Comparison of ENCODE assay signal across 31 cellular contexts in genomic region chr2:55502590-55503141, GRCh38.
"Had no signal": no experiment of that assay in that cellular context is flagged by ENCODE, and none has a peak within 500 bp of the region (broad histone marks: within the 10 kb centered on the region; RNA-seq: fewer than 3 reads in every experiment).

No MANE protein-coding gene starts in this region.

- H3K27me3 Mint-ChIP-seq: activated CD4-positive, alpha-beta T cell treated with anti-CD3 and anti-CD28 coated beads for 36 hours; activated CD8-positive, alpha-beta T cell treated with anti-CD3 and anti-CD28 coated beads for 36 hours; activated naive CD8-positive, alpha-beta T cell treated with anti-CD3 and anti-CD28 coated beads for 36 hours; activated T-helper 17 cell treated with anti-CD3 and anti-CD28 coated beads, Interleukin-2, amount 50 U/mL, for 72 hours had no signal

- H3K9me3 Mint-ChIP-seq: activated CD8-positive, alpha-beta T cell treated with anti-CD3 and anti-CD28 coated beads for 36 hours; activated naive CD8-positive, alpha-beta T cell treated with anti-CD3 and anti-CD28 coated beads for 36 hours; activated T-cell treated with anti-CD3 and anti-CD28 coated beads, Interleukin-2, amount 50 U/mL, for 72 hours; activated T-helper 17 cell treated with anti-CD3 and anti-CD28 coated beads, Interleukin-2, amount 50 U/mL, for 72 hours; T-helper 1 cell treated with Interleukin-12 subunit alpha and Interleukin-12 subunit beta and Interleukin-4 antibody, amounts not matched to agents 30 μg/mL and 1 μg/mL, for 36 hours; T-helper 2 cell treated with Interferon-gamma antibody and Interleukin-4, amounts not matched to agents 5 μg/mL and 100 μg/mL, for 36 hours had no signal

- H3K4me1 Mint-ChIP-seq: activated CD4-positive, alpha-beta T cell treated with anti-CD3 and anti-CD28 coated beads for 36 hours; activated naive CD8-positive, alpha-beta T cell treated with anti-CD3 and anti-CD28 coated beads for 36 hours; activated T-helper 17 cell treated with anti-CD3 and anti-CD28 coated beads, Interleukin-2, amount 50 U/mL, for 72 hours had no signal

- H3K4me3 ChIP-seq: MG63, Peyer's patch had no signal

- H3K36me3 ChIP-seq: brain microvascular endothelial cell, MG63, Peyer's patch had no signal

- H3K4me3 Mint-ChIP-seq: activated CD4-positive, alpha-beta T cell treated with anti-CD3 and anti-CD28 coated beads for 36 hours; activated CD8-positive, alpha-beta T cell treated with anti-CD3 and anti-CD28 coated beads for 36 hours; activated naive CD8-positive, alpha-beta T cell treated with anti-CD3 and anti-CD28 coated beads for 36 hours; activated T-cell treated with anti-CD3 and anti-CD28 coated beads, Interleukin-2, amount 50 U/mL, for 72 hours; activated T-helper 17 cell treated with anti-CD3 and anti-CD28 coated beads, Interleukin-2, amount 50 U/mL, for 72 hours; T-helper 1 cell treated with Interleukin-12 subunit alpha and Interleukin-12 subunit beta and Interleukin-4 antibody, amounts not matched to agents 30 μg/mL and 1 μg/mL, for 36 hours; T-helper 2 cell treated with Interferon-gamma antibody and Interleukin-4, amounts not matched to agents 5 μg/mL and 100 μg/mL, for 36 hours had no signal

- H3K27me3 ChIP-seq: brain microvascular endothelial cell, MG63, Peyer's patch had no signal

- H3K27ac ChIP-seq: brain microvascular endothelial cell, Peyer's patch had no signal

- DNase-seq: activated CD4-positive, alpha-beta T cell treated with anti-CD3 and anti-CD28 coated beads for 36 hours; activated CD8-positive, alpha-beta T cell treated with anti-CD3 and anti-CD28 coated beads for 36 hours; activated effector memory CD4-positive, alpha-beta T cell treated with anti-CD3 and anti-CD28 coated beads, Interleukin-2, amount 50 U/mL, for 16 hours; activated naive CD4-positive, alpha-beta T cell; activated naive CD4-positive, alpha-beta T cell treated with anti-CD3 and anti-CD28 coated beads, Interleukin-2, amount 50 U/mL, for 16 hours; activated naive CD8-positive, alpha-beta T cell treated with anti-CD3 and anti-CD28 coated beads for 36 hours; activated T-cell treated with anti-CD3 and anti-CD28 coated beads, Interleukin-2, amount 50 U/mL, for 1 hour; activated T-cell treated with anti-CD3 and anti-CD28 coated beads, Interleukin-2, amount 50 U/mL, for 72 hours; amniotic stem cell; aorta; brain microvascular endothelial cell; central memory CD4-positive, alpha-beta T cell; Karpas-422; KBM-7; MG63; NCI-H1048; NCI-H1105 treated with DMSO at 0.1 percent for 48 hours; NCI-H1436; NCI-H1694; NCI-H1930; NCI-H2081 treated with DMSO at 0.1 percent for 48 hours; NCI-H226; NCI-H446 treated with DMSO at 0.1 percent for 48 hours; NCI-H524 treated with DMSO at 0.1 percent for 48 hours; Peyer's patch; RPMI8226 had no signal

- H3K36me3 Mint-ChIP-seq: activated naive CD8-positive, alpha-beta T cell treated with anti-CD3 and anti-CD28 coated beads for 36 hours had no signal

- H3K9me3 ChIP-seq: MG63, Peyer's patch had no signal

- ATAC-seq: activated CD4-positive, alpha-beta T cell treated with anti-CD3 and anti-CD28 coated beads for 36 hours; activated CD4-positive, CD25-positive, alpha-beta regulatory T cell treated with anti-CD3 and anti-CD28 coated beads, Interleukin-2, amount 50 U/mL, for 24 hours; activated CD8-positive, alpha-beta T cell treated with anti-CD3 and anti-CD28 coated beads for 36 hours; activated T-cell treated with anti-CD3 and anti-CD28 coated beads, Interleukin-2, amount 50 U/mL, for 72 hours; activated T-helper 17 cell treated with anti-CD3 and anti-CD28 coated beads, Interleukin-2, amount 50 U/mL, for 72 hours had no signal

- H3K4me1 ChIP-seq: Peyer's patch had no signal

- H3K27ac Mint-ChIP-seq: activated CD4-positive, alpha-beta T cell treated with anti-CD3 and anti-CD28 coated beads for 36 hours; activated CD8-positive, alpha-beta T cell treated with anti-CD3 and anti-CD28 coated beads for 36 hours; activated naive CD8-positive, alpha-beta T cell treated with anti-CD3 and anti-CD28 coated beads for 36 hours; activated T-cell treated with anti-CD3 and anti-CD28 coated beads, Interleukin-2, amount 50 U/mL, for 72 hours; activated T-helper 17 cell treated with anti-CD3 and anti-CD28 coated beads, Interleukin-2, amount 50 U/mL, for 72 hours; T-helper 1 cell treated with Interleukin-12 subunit alpha and Interleukin-12 subunit beta and Interleukin-4 antibody, amounts not matched to agents 30 μg/mL and 1 μg/mL, for 36 hours; T-helper 2 cell treated with Interferon-gamma antibody and Interleukin-4, amounts not matched to agents 5 μg/mL and 100 μg/mL, for 36 hours had no signal

- FAIRE-seq: TTC549 had no signal
